7 cellular contexts compared by ENCODE assay signal in genomic region chr1:165144757-165145397, GRCh38.
A peak's percentile ranks its signal among the peaks of the same experiment; 100 is the strongest.
DNase-seq lines count a peak whose midpoint lies in the region; ATAC-seq and TF ChIP-seq lines count a peak whose summit lies in the region.

No MANE protein-coding gene starts in this region.

- H3K36me3 Mint-ChIP-seq in mesothelial cell of epicardium (no peaks in the 10 kb centered on the region), type B pancreatic cell (no peaks in the 10 kb centered on the region)

- no peaks in the 10 kb centered on the region for H4K20me1 ChIP-seq in MM.1S (ENCODE audit: insufficient read depth, low read length)

- no peak overlapping the region for H3K4me3 Mint-ChIP-seq in mesothelial cell of epicardium
- H3K4me3 Mint-ChIP-seq in type B pancreatic cell: no peak overlapping the region

- H3K9me3 Mint-ChIP-seq in mesothelial cell of epicardium (no peaks in the 10 kb centered on the region), type B pancreatic cell (no peaks in the 10 kb centered on the region)

- no peaks in the 10 kb centered on the region for H3K4me1 ChIP-seq in MM.1S (ENCODE audit: low read length)

- TF ChIP-seq CTCF in MM.1S (IDR thresholded peaks at IDR 0.05; ENCODE audit: low read length) (peak; percentile 98), mesothelial cell of epicardium (IDR thresholded peaks at IDR 0.05; ENCODE audit: unreplicated experiment) (peak; percentile 80), type B pancreatic cell (conservative IDR thresholded peaks at IDR 0.05) (peak; percentile 92)

- H3K27me3 Mint-ChIP-seq in mesothelial cell of epicardium (ENCODE audit: low read depth) (peaks cover 92% of the 10 kb centered on the region), type B pancreatic cell (peaks cover 49% of the 10 kb centered on the region)

- H3K9me2 ChIP-seq in MM.1S (replicated peaks; ENCODE audit: insufficient read depth, low read length): no peaks in the 10 kb centered on the region

- H3K4me1 Mint-ChIP-seq in mesothelial cell of epicardium: no peaks in the 10 kb centered on the region
- H3K4me1 Mint-ChIP-seq in type B pancreatic cell (ENCODE audit: unreplicated experiment): peaks cover 8% of the 10 kb centered on the region

- H3K27ac ChIP-seq in MM.1S (ENCODE audit: low read length): no peak overlapping the region
- H3K27ac ChIP-seq in SK-N-MC: peak overlapping the region; percentile 59

- H3K4me2 ChIP-seq in MM.1S (ENCODE audit: low read depth, low read length): 0 out of 2 replicates have a peak overlapping the region, but pooled peaks have one; percentile 2

- no peaks in the 10 kb centered on the region for H3K9me3 ChIP-seq in MM.1S (replicated peaks; ENCODE audit: insufficient read depth, low read length)
- H3K9me3 ChIP-seq in SK-N-MC (ENCODE audit: low read depth, low read length): no peaks in the 10 kb centered on the region

- H3K79me2 ChIP-seq in MM.1S (ENCODE audit: low read length): no peaks in the 10 kb centered on the region

- H2AFZ ChIP-seq in MM.1S (ENCODE audit: low read length): no peak overlapping the region

- ATAC-seq in GM21515 (IDR thresholded peaks at IDR 0.05; ENCODE audit: unreplicated experiment): peak; percentile 75

- DNase-seq in ELR (ENCODE audit: low read depth): peak; percentile 53
- peak; percentile 74 for DNase-seq in MM.1S
- peak; percentile 81 for DNase-seq in SK-N-MC (ENCODE audit: low read depth, low spot score)
- DNase-seq in ecto neural progenitor cell (ENCODE audit: low spot score): peak; percentile 75
- DNase-seq in mesothelial cell of epicardium (ENCODE audit: low spot score in 2 of 2, unreplicated experiment in 2 of 2): peak; percentile 35 to 78
- DNase-seq in type B pancreatic cell (ENCODE audit: extremely low spot score, unreplicated experiment): peak; percentile 80

- no peaks in the 10 kb centered on the region for H3K36me3 ChIP-seq in MM.1S (replicated peaks; ENCODE audit: insufficient read depth, low read length)
- no peaks in the 10 kb centered on the region for H3K36me3 ChIP-seq in SK-N-MC (ENCODE audit: insufficient read depth, low read length)

- no peak overlapping the region for H3K27ac Mint-ChIP-seq in mesothelial cell of epicardium
- H3K27ac Mint-ChIP-seq in type B pancreatic cell: no peak overlapping the region

- H3K4me3 ChIP-seq in MM.1S (ENCODE audit: low read length) (no peak overlapping the region), SK-N-MC (no peak overlapping the region)

- H3K9ac ChIP-seq in MM.1S (ENCODE audit: low read length) (no peak overlapping the region), SK-N-MC (ENCODE audit: insufficient read length) (no peak overlapping the region)

- no peaks in the 10 kb centered on the region for H3F3A ChIP-seq in MM.1S (ENCODE audit: insufficient read depth, low read length)

- H3K27me3 ChIP-seq in MM.1S (replicated peaks; ENCODE audit: insufficient read depth, low read length): no peaks in the 10 kb centered on the region
